In the genomic region with DNA sequence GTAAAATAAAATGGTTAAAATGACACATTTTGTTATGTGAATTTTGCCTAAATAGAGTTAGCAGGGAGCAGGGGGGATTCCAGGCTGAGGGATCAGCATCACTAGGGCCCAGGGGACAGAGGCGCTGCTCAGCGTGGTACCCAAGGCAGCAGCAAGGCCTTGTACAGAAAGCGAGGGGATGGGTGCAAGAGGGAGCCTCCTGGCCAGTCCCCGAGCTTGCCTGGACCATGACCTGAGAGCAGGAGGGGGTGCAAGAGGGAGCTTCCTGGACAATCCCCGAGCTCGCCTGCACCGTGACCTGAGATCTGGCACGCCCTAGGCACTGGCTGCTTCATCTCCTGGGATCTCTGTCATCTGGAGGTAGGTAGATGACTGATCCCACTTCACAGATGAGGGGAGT, we compare ENCODE assay signal across 1 cellular context.
TF ChIP-seq lines count a peak whose summit lies in the region.

No MANE protein-coding gene starts in this region.

TF ChIP-seq in HepG2, 621 proteins besides CTCF, POLR2A, EP300 and RAD21:
- peak; percentile 37; the same call in 1 of the 2 replicates for TF ChIP-seq ZNF629 (CRISPR knock-in tag; conservative IDR thresholded peaks at IDR 0.05)
- no peak for TF ChIP-seq SMAD9 (CRISPR knock-in tag; IDR thresholded peaks at IDR 0.05)
